In the genomic region with DNA sequence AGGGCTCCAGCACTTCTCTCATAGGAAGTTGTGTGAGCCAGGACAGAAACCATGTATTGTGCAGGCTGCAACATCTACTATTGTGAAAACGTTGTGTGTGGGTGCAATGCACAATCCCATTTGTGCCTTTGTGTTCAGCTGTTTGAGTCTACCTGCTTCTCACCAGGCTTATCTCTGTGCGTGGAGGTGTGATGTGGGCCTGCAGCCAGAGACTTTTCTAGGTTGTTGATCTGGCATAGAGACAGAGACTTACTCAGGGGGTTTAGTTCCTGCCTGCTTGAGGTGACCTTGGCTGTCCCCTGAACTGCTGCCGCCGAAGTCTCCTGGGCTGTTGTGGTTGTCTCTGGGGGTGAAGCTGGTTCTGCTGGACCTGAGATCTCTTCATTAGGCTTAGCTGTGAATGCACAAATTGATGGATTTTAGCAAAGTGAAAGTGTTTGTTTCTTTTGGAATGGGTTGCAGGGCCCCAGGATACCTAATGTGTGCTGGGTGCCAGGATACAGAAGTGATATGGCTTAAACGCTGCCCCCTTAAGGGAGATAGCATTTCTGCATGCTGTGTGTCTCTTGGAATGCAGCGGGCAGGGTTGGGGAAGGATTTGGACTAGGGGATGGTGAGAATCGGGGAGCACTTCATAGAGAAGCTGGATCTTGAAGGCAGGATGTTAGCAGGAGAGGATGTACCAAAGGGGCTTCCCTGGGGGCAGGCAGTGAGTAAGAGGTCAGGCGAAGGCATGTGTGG, we compare ENCODE assay signal across 25 cellular contexts. TPM values are rescaled to one million over a fixed set of nuclear protein-coding genes. Genes with fewer than 3 reads are reported as not detected.
A peak's percentile ranks its signal among the peaks of the same experiment; 100 is the strongest.
DNase-seq lines count a peak whose midpoint lies in the region; TF ChIP-seq lines count a peak whose summit lies in the region.
"Had no signal": no experiment of that assay in that cellular context is flagged by ENCODE, and none has a peak within 500 bp of the region (broad histone marks: within the 10 kb centered on the region; RNA-seq: fewer than 3 reads in every experiment).

No MANE protein-coding gene starts in this region.

- no peaks in the 10 kb centered on the region for H3K36me3 Mint-ChIP-seq in progenitor cell of endocrine pancreas (ENCODE audit: insufficient read depth)
- H3K36me3 Mint-ChIP-seq: stimulated activated effector memory CD8-positive, alpha-beta T cell treated with anti-CD3 and anti-CD28 coated beads, Interleukin-12 subunit alpha, Interleukin-12 subunit beta, amount 100 ng/mL, for 72 hours had no signal

- intact Hi-C loops in sigmoid colon (cut with DNase I): no loop called here

- H3K27me3 ChIP-seq in sigmoid colon: no peaks in the 10 kb centered on the region
- H3K27me3 ChIP-seq: ascending aorta, upper lobe of right lung had no signal

- no peak overlapping the region for H3K4me3 ChIP-seq in NB4 (ENCODE audit: low read depth, low read length)
- no peak overlapping the region for H3K4me3 ChIP-seq in epithelial cell of proximal tubule (ENCODE audit: low read depth, low read length)
- no peak overlapping the region for H3K4me3 ChIP-seq in sigmoid colon
- H3K4me3 ChIP-seq: A549, ascending aorta, esophagus muscularis mucosa, HAP-1, heart left ventricle, SJCRH30, smooth muscle cell, upper lobe of right lung had no signal

- H3K27me3 Mint-ChIP-seq in progenitor cell of endocrine pancreas: peaks cover 48% of the 10 kb centered on the region

- H3K4me3 Mint-ChIP-seq in progenitor cell of endocrine pancreas (ENCODE audit: low read depth): no peak overlapping the region
- H3K4me3 Mint-ChIP-seq: activated CD4-positive, alpha-beta memory T cell treated with anti-CD3 and anti-CD28 coated beads, Interleukin-2, amount 10 ng/mL, durations not matched to agents 7 days and 5 days; CD4-positive, alpha-beta T cell; stimulated activated effector memory CD8-positive, alpha-beta T cell treated with anti-CD3 and anti-CD28 coated beads, Interleukin-12 subunit alpha, Interleukin-12 subunit beta, amount 100 ng/mL, for 72 hours had no signal

- H3K9me3 ChIP-seq in sigmoid colon: no peaks in the 10 kb centered on the region
- H3K9me3 ChIP-seq: ascending aorta, HAP-1, SJCRH30, upper lobe of right lung had no signal

- no peak for TF ChIP-seq EP300 in sigmoid colon (IDR thresholded peaks at IDR 0.05)

- no peak overlapping the region for H3K27ac Mint-ChIP-seq in progenitor cell of endocrine pancreas
- H3K27ac Mint-ChIP-seq: activated CD4-positive, alpha-beta memory T cell treated with anti-CD3 and anti-CD28 coated beads, Interleukin-2, amount 10 ng/mL, durations not matched to agents 7 days and 5 days; CD4-positive, alpha-beta T cell; stimulated activated effector memory CD8-positive, alpha-beta T cell treated with anti-CD3 and anti-CD28 coated beads, Interleukin-12 subunit alpha, Interleukin-12 subunit beta, amount 100 ng/mL, for 72 hours had no signal

- H3K4me1 ChIP-seq in sigmoid colon: no peaks in the 10 kb centered on the region
- H3K4me1 ChIP-seq: A549, ascending aorta, esophagus muscularis mucosa, HAP-1, heart left ventricle, SJCRH30, upper lobe of right lung had no signal

- 53 to 68% methylated on average over 8 of the region's 8 CpGs for WGBS in sigmoid colon, 2 donors

- peaks cover 9% of the 10 kb centered on the region for H3K9me3 Mint-ChIP-seq in progenitor cell of endocrine pancreas (ENCODE audit: low read depth)
- H3K9me3 Mint-ChIP-seq: CD4-positive, alpha-beta T cell had no signal

- H3K4me1 Mint-ChIP-seq in progenitor cell of endocrine pancreas (ENCODE audit: low read depth): no peaks in the 10 kb centered on the region
- H3K4me1 Mint-ChIP-seq: activated CD4-positive, alpha-beta memory T cell treated with anti-CD3 and anti-CD28 coated beads, Interleukin-2, amount 10 ng/mL, durations not matched to agents 7 days and 5 days had no signal

- no peaks in the 10 kb centered on the region for H3K36me3 ChIP-seq in sigmoid colon
- H3K36me3 ChIP-seq: ascending aorta, esophagus muscularis mucosa, HAP-1, heart left ventricle, SJCRH30, upper lobe of right lung had no signal

- TF ChIP-seq POLR2A in NB4 (IDR thresholded peaks at IDR 0.05; ENCODE audit: extremely low read depth, insufficient read length) (no peak), sigmoid colon (IDR thresholded peaks at IDR 0.05) (no peak)

- DNase-seq in activated CD8-positive, alpha-beta memory T cell treated with anti-CD3 and anti-CD28 coated beads, Interleukin-2, amount 50 U/mL, for 48 hours: peak; percentile 8
- DNase-seq in activated CD8-positive, alpha-beta memory T cell treated with anti-CD3 and anti-CD28 coated beads, Interleukin-2, amount 50 U/mL, for 4 hours: no peak
- no peak for DNase-seq in NB4 (ENCODE audit: low read depth)
- no peak for DNase-seq in epithelial cell of proximal tubule (ENCODE audit: low read depth)
- DNase-seq in progenitor cell of endocrine pancreas (ENCODE audit: low spot score, unreplicated experiment): no peak
- no peak for DNase-seq in sigmoid colon
- DNase-seq in NCI-H146 treated with DMSO at 0.1 percent for 48 hours (lab: John Stamatoyannopoulos, UW; ENCODE audit: unreplicated experiment): no peak
- DNase-seq in activated effector memory CD4-positive, alpha-beta T cell treated with Interleukin-2 at 50 U/mL for 16 hours: no peak
- DNase-seq: activated CD4-positive, alpha-beta memory T cell treated with anti-CD3 and anti-CD28 coated beads, Interleukin-2, amount 10 ng/mL, durations not matched to agents 7 days and 5 days; CD4-positive, alpha-beta T cell; dermis blood vessel endothelial cell; EL; heart left ventricle; left cardiac atrium; NCI-H1694; NCI-H345; SJCRH30; upper lobe of right lung had no signal

- H3K27ac ChIP-seq in sigmoid colon: no peak overlapping the region
- H3K27ac ChIP-seq: A549, ascending aorta, esophagus muscularis mucosa, heart left ventricle, SJCRH30, upper lobe of right lung had no signal

- peak; percentile 41 for TF ChIP-seq CTCF in NB4 (IDR thresholded peaks at IDR 0.05; ENCODE audit: low read depth, low read length)
- TF ChIP-seq CTCF in epithelial cell of proximal tubule (conservative IDR thresholded peaks at IDR 0.05; ENCODE audit: low read depth, low read length): peak; percentile 50
- TF ChIP-seq CTCF in progenitor cell of endocrine pancreas (IDR thresholded peaks at IDR 0.05; ENCODE audit: unreplicated experiment): peak; percentile 17
- no peak for TF ChIP-seq CTCF in sigmoid colon (IDR thresholded peaks at IDR 0.05)

RNA-seq across cellular contexts. Expression of a gene that starts 2.5 kb away (rescaled TPM):
- total RNA-seq in epithelial cell of proximal tubule (not detected in 2 replicates), progenitor cell of endocrine pancreas (not detected in 2 replicates), sigmoid colon (not detected)
- polyA plus RNA-seq in sigmoid colon: not detected
- total RNA-seq: activated CD4-positive, alpha-beta memory T cell treated with anti-CD3 and anti-CD28 coated beads, Interleukin-2, amount 10 ng/mL, durations not matched to agents 7 days and 5 days; ascending aorta; CD4-positive, alpha-beta T cell; dermis blood vessel endothelial cell; esophagus muscularis mucosa; heart left ventricle; left cardiac atrium; osteoblast; SJCRH30; smooth muscle cell; upper lobe of right lung had no signal
- polyA plus RNA-seq: A549, heart left ventricle, smooth muscle cell had no signal

RNA-seq across cellular contexts. Expression of a gene that starts 16.0 kb away (rescaled TPM):
- total RNA-seq in epithelial cell of proximal tubule (not detected in 2 replicates), progenitor cell of endocrine pancreas (not detected in 2 replicates), sigmoid colon (not detected)
- not detected for polyA plus RNA-seq in sigmoid colon
- total RNA-seq: activated CD4-positive, alpha-beta memory T cell treated with anti-CD3 and anti-CD28 coated beads, Interleukin-2, amount 10 ng/mL, durations not matched to agents 7 days and 5 days; ascending aorta; CD4-positive, alpha-beta T cell; dermis blood vessel endothelial cell; esophagus muscularis mucosa; heart left ventricle; left cardiac atrium; osteoblast; SJCRH30; smooth muscle cell; upper lobe of right lung had no signal
- polyA plus RNA-seq: A549, heart left ventricle, smooth muscle cell had no signal

RNA-seq across cellular contexts. Expression of a gene that starts 43.7 kb away (rescaled TPM):
- total RNA-seq in epithelial cell of proximal tubule (0.87 and 11.1 TPM in 2 replicates), progenitor cell of endocrine pancreas (22.1 and 22.3 TPM in 2 replicates), sigmoid colon (10 to 100 TPM; 17.5 to 48.9 (median 24.9) TPM)
- 1 to 10 TPM in 2 of 3 donors, under 1 TPM in 1; 0.92 to 3.0 (median 1.2) TPM for polyA plus RNA-seq in sigmoid colon
- total RNA-seq: activated CD4-positive, alpha-beta memory T cell treated with anti-CD3 and anti-CD28 coated beads, Interleukin-2, amount 10 ng/mL, durations not matched to agents 7 days and 5 days; CD4-positive, alpha-beta T cell; SJCRH30; smooth muscle cell; upper lobe of right lung had no signal

Comparison
In these comparisons a context has a peak if more than half of its experiments do, and no peak if none do; other contexts are left out.
1. CTCF ChIP-seq: peak in NB4 (single experiment), epithelial cell of proximal tubule (single experiment) and progenitor cell of endocrine pancreas (single experiment); none in sigmoid colon (0 of 4).